In genomic region chr13:23432589-23432988, GRCh38 we compare ENCODE assay signal across 10 cellular contexts. TPM values are rescaled to one million over a fixed set of nuclear protein-coding genes. Genes with fewer than 3 reads are reported as not detected.
DNase-seq lines count a peak whose midpoint lies in the region; ATAC-seq and TF ChIP-seq lines count a peak whose summit lies in the region.
"Had no signal": no experiment of that assay in that cellular context is flagged by ENCODE, and none has a peak within 500 bp of the region (broad histone marks: within the 10 kb centered on the region; RNA-seq: fewer than 3 reads in every experiment).

No MANE protein-coding gene starts in this region.

- no peak overlapping the region for H3K27ac ChIP-seq in H9 (ENCODE audit: insufficient read length, low read depth, low read length)

- H3K4me1 ChIP-seq in H9 (ENCODE audit: insufficient read depth, low read length), result peaks cover 5% of the 10 kb centered on the region; the same call in 1 of the 2 replicates

- H3K4me3 Mint-ChIP-seq in H9, result peak overlapping the region; percentile 58 to 83
- H3K4me3 Mint-ChIP-seq: activated B cell treated with CpG ODN at 0.5 μM for 24 hours, natural killer cell had no signal

- H3K27me3 ChIP-seq in H9 (ENCODE audit: insufficient read depth, low read length), result no peaks in the 10 kb centered on the region

- H3K27me3 Mint-ChIP-seq in H9 (ENCODE audit: low read depth), result peaks cover 11% of the 10 kb centered on the region; the same call in 1 of the 2 replicates

- H3K4me2 ChIP-seq in H9 (ENCODE audit: insufficient read depth, insufficient read length, low read length), result peak overlapping the region; percentile 52

- no peaks in the 10 kb centered on the region for H3K9me3 Mint-ChIP-seq in H9
- H3K9me3 Mint-ChIP-seq: activated B cell treated with CpG ODN at 0.5 μM for 24 hours, natural killer cell had no signal

- no peak overlapping the region for H2BK5ac ChIP-seq in H9 (ENCODE audit: insufficient read length, low read length)

- H3K79me2 ChIP-seq in H9 (ENCODE audit: insufficient read depth, low read length), result no peaks in the 10 kb centered on the region

- H4K5ac ChIP-seq in H9 (ENCODE audit: insufficient read length, low read depth, low read length), result no peak overlapping the region

- no peak overlapping the region for H3K27ac Mint-ChIP-seq in H9
- H3K27ac Mint-ChIP-seq: activated B cell treated with CpG ODN at 0.5 μM for 24 hours, natural killer cell had no signal

- no peak overlapping the region for H3K14ac ChIP-seq in H9 (ENCODE audit: insufficient read depth, low read length)

- H3K4me1 Mint-ChIP-seq in H9, result peaks cover 42 to 43% of the 10 kb centered on the region in 2 experiments

- H2AK5ac ChIP-seq in H9 (ENCODE audit: insufficient read length, low read length), result no peak overlapping the region

- H3K56ac ChIP-seq in H9 (ENCODE audit: insufficient read length, low read depth, low read length), result no peak overlapping the region

- peak overlapping the region; percentile 88 for H3K4me3 ChIP-seq in iPS-11a (ENCODE audit: low read depth, low read length)
- peak overlapping the region; percentile 72 for H3K4me3 ChIP-seq in retinal pigment epithelial cell (ENCODE audit: low read length)

- H3K4ac ChIP-seq in H9 (ENCODE audit: low read depth, low read length), result no peak overlapping the region

- H3K23me2 ChIP-seq in H9 (ENCODE audit: insufficient read length, low read depth, low read length, poor library complexity, severe bottlenecking), result peaks cover 3% of the 10 kb centered on the region

- H2BK20ac ChIP-seq in H9 (ENCODE audit: low read depth, low read length, poor library complexity, severe bottlenecking), result no peak overlapping the region

- no peaks in the 10 kb centered on the region for H4K20me1 ChIP-seq in H9 (ENCODE audit: control insufficient read depth, insufficient read depth, insufficient read length)

- no peak overlapping the region for H2AFZ ChIP-seq in H9 (ENCODE audit: low read length)

- H2BK12ac ChIP-seq in H9 (ENCODE audit: insufficient read length, low read depth, low read length), result no peak overlapping the region

- H3K36me3 Mint-ChIP-seq in H9 (ENCODE audit: insufficient read depth in 1 of 3, low read depth in 3 of 3), result peaks cover 4 to 9% (median 5%) of the 10 kb centered on the region in 3 experiments
- H3K36me3 Mint-ChIP-seq: natural killer cell had no signal

- no peak overlapping the region for H4K91ac ChIP-seq in H9 (ENCODE audit: insufficient read length, low read depth, low read length)

- H2BK15ac ChIP-seq in H9 (ENCODE audit: low read depth, low read length), result no peak overlapping the region

- H3K9ac ChIP-seq in H9 (ENCODE audit: extremely low read depth, insufficient read length, low read length), result no peak overlapping the region

- peak; percentile 9; the same call in 1 of the 3 replicates for ATAC-seq in SK-N-SH treated with all-trans-retinoic acid at 6 μM for 48 hours

- H3K18ac ChIP-seq in H9 (ENCODE audit: insufficient read length, low read depth, low read length), result no peak overlapping the region

- no peak for DNase-seq in H9
- DNase-seq in retinal pigment epithelial cell (ENCODE audit: low read depth), result no peak
- no peak for DNase-seq in NCI-H526 treated with DMSO at 0.1 percent for 48 hours (lab: John Stamatoyannopoulos, UW)
- DNase-seq in KG1 (lab: John Stamatoyannopoulos, UW), result no peak
- no peak for DNase-seq in NCI-H446 (lab: John Stamatoyannopoulos, UW)
- DNase-seq: activated B cell treated with CpG ODN at 0.5 μM for 24 hours; natural killer cell; stimulated activated CD4-positive, alpha-beta T cell treated with anti-CD3 and anti-CD28 coated beads, Interleukin-4, amount 100 ng/mL, for 4 hours had no signal

- H3K9me3 ChIP-seq in H9 (ENCODE audit: control insufficient read depth, low read depth, low read length), result no peaks in the 10 kb centered on the region

- no peak overlapping the region for H2BK120ac ChIP-seq in H9 (ENCODE audit: low read depth, low read length, poor library complexity, severe bottlenecking)

- no peaks in the 10 kb centered on the region for H3K79me1 ChIP-seq in H9 (ENCODE audit: insufficient read depth, low read depth, low read length, poor library complexity, severe bottlenecking)

- WGBS in H9 (ENCODE audit: extremely low coverage, insufficient read length, low lambda C conversion rate), result no CpG with 5 or more reads among the region's 5 CpGs

- H3K23ac ChIP-seq in H9 (ENCODE audit: insufficient read length, low read depth, low read length), result no peak overlapping the region

- TF ChIP-seq CTCF in H9 (conservative IDR thresholded peaks at IDR 0.05), result no peak
- no peak for TF ChIP-seq CTCF in retinal pigment epithelial cell (conservative IDR thresholded peaks at IDR 0.05; ENCODE audit: low read depth, low read length)

- H3T11ph ChIP-seq in H9 (ENCODE audit: low read length), result no peak overlapping the region

- H4K8ac ChIP-seq in H9 (replicated peaks; ENCODE audit: insufficient read length, low read depth, low read length), result no peak overlapping the region

TF ChIP-seq in SK-N-SH treated with all-trans-retinoic acid at 6 μM for 48 hours, 23 proteins besides CTCF, POLR2A, EP300 and RAD21:
- TF ChIP-seq ZNF565 (CRISPR knock-in tag; conservative IDR thresholded peaks at IDR 0.05; ENCODE audit: low read depth) (no peak), ZNF70 (CRISPR knock-in tag; IDR thresholded peaks at IDR 0.05) (no peak), TOX (CRISPR knock-in tag; IDR thresholded peaks at IDR 0.05; ENCODE audit: borderline replicate concordance) (no peak), BACH2 (CRISPR knock-in tag; IDR thresholded peaks at IDR 0.05; ENCODE audit: borderline replicate concordance) (no peak), PPARA (CRISPR knock-in tag; IDR thresholded peaks at IDR 0.05; ENCODE audit: borderline replicate concordance) (no peak), CSRNP3 (CRISPR knock-in tag; IDR thresholded peaks at IDR 0.05) (no peak), PATZ1 (CRISPR knock-in tag; IDR thresholded peaks at IDR 0.05; ENCODE audit: borderline replicate concordance) (no peak), POU6F1 (CRISPR knock-in tag; IDR thresholded peaks at IDR 0.05; ENCODE audit: borderline replicate concordance, low read depth) (no peak), RARB (CRISPR knock-in tag; IDR thresholded peaks at IDR 0.05) (no peak), ZFP3 (CRISPR knock-in tag; IDR thresholded peaks at IDR 0.05) (no peak), ISL1 (CRISPR knock-in tag; IDR thresholded peaks at IDR 0.05) (no peak), OSR1 (CRISPR knock-in tag; IDR thresholded peaks at IDR 0.05) (no peak), ZFP30 (CRISPR knock-in tag; IDR thresholded peaks at IDR 0.05) (no peak), ESRRG (CRISPR knock-in tag; IDR thresholded peaks at IDR 0.05) (no peak), ZNF8 (CRISPR knock-in tag; IDR thresholded peaks at IDR 0.05) (no peak), SNAI2 (CRISPR knock-in tag; IDR thresholded peaks at IDR 0.05) (no peak)

RNA-seq across cellular contexts. Expression of gene SACS, which starts 0.9 kb away (rescaled TPM):
- 47.8 and 53.0 TPM in 2 replicates for total RNA-seq in H9 (2021)
